ENCODE assay signal across 19 cellular contexts in genomic region chr9:37928552-37929430, GRCh38. TPM values are rescaled to one million over a fixed set of nuclear protein-coding genes. Genes with fewer than 3 reads are reported as not detected.
DNase-seq lines count a peak whose midpoint lies in the region; ATAC-seq, FAIRE-seq and TF ChIP-seq lines count a peak whose summit lies in the region.
"Had no signal": no experiment of that assay in that cellular context is flagged by ENCODE, and none has a peak within 500 bp of the region (broad histone marks: within the 10 kb centered on the region; RNA-seq: fewer than 3 reads in every experiment).

No MANE protein-coding gene starts in this region.

- ATAC-seq in SK-N-SH treated with all-trans-retinoic acid at 6 μM for 48 hours = no peak
- ATAC-seq in HepG2 = peak; percentile 16
- peak; percentile 33 for ATAC-seq in stimulated activated effector memory CD8-positive, alpha-beta T cell treated with anti-CD3 and anti-CD28 coated beads, Interleukin-12 subunit alpha, Interleukin-12 subunit beta, amount 100 ng/mL, for 72 hours
- ATAC-seq in T-cell (replicated peaks in 1 of 4) = no peak
- no peak for ATAC-seq in foreskin keratinocyte
- ATAC-seq: Panc1 had no signal

- peak overlapping the region; percentile 68 to 88; a peak in 3 of 4 replicates for H3K27ac ChIP-seq in SK-N-SH (ENCODE audit: low read depth in 2 of 2, low read length in 1 of 2)
- peak overlapping the region; percentile 43 for H3K27ac ChIP-seq in astrocyte (ENCODE audit: low read depth, low read length)
- H3K27ac ChIP-seq in HepG2 (ENCODE audit: extremely low read length, insufficient read depth, low read length) = no peak overlapping the region
- no peak overlapping the region for H3K27ac ChIP-seq in foreskin keratinocyte
- H3K27ac ChIP-seq: C4-2B had no signal

- H3K27ac Mint-ChIP-seq in astrocyte (ENCODE audit: unreplicated experiment) = no peak overlapping the region
- H3K27ac Mint-ChIP-seq in stimulated activated effector memory CD8-positive, alpha-beta T cell treated with anti-CD3 and anti-CD28 coated beads, Interleukin-12 subunit alpha, Interleukin-12 subunit beta, amount 100 ng/mL, for 72 hours = no peak overlapping the region
- H3K27ac Mint-ChIP-seq in T-cell = no peak overlapping the region

- peaks cover 3% of the 10 kb centered on the region; the same call in 1 of the 2 replicates for H4K20me1 ChIP-seq in SK-N-SH (ENCODE audit: insufficient read depth)
- peaks cover 40% of the 10 kb centered on the region for H4K20me1 ChIP-seq in astrocyte (ENCODE audit: insufficient read depth, low read length)
- peaks cover 26% of the 10 kb centered on the region; the same call in 1 of the 2 replicates for H4K20me1 ChIP-seq in HepG2 (ENCODE audit: insufficient read depth, low read length)

- no TSS peak for BruUV-seq in HepG2 (replicated peaks; lab: Mats Ljungman, UMichigan)

- H3K4me3 Mint-ChIP-seq in astrocyte (ENCODE audit: unreplicated experiment) (no peak overlapping the region), T-cell (no peak overlapping the region)
- H3K4me3 Mint-ChIP-seq in stimulated activated effector memory CD8-positive, alpha-beta T cell treated with anti-CD3 and anti-CD28 coated beads, Interleukin-12 subunit alpha, Interleukin-12 subunit beta, amount 100 ng/mL, for 72 hours = no peak overlapping the region

- DNase-seq in SK-N-SH = no peak
- no peak for DNase-seq in astrocyte (ENCODE audit: low read depth)
- no peak for DNase-seq in HepG2 (ENCODE audit: low spot score)
- no peak for DNase-seq in stimulated activated effector memory CD8-positive, alpha-beta T cell treated with anti-CD3 and anti-CD28 coated beads, Interleukin-12 subunit alpha, Interleukin-12 subunit beta, amount 100 ng/mL, for 72 hours (ENCODE audit: low spot score in 2 of 2)
- DNase-seq in T-cell = no peak
- DNase-seq in G401 (ENCODE audit: low spot score) = no peak
- no peak for DNase-seq in foreskin keratinocyte
- DNase-seq: 8988T, COR-L47, DMS153, MM.1S, NCI-H1105 treated with DMSO at 0.1 percent for 48 hours, NCI-H187 treated with DMSO at 0.1 percent for 48 hours, NCI-H2171, NCI-H446 treated with DMSO at 0.1 percent for 48 hours, NCI-H748 treated with DMSO at 0.1 percent for 48 hours had no signal

- no peak for TF ChIP-seq POLR2A in HepG2 (IDR thresholded peaks at IDR 0.05; ENCODE audit: insufficient read depth in 1 of 2, low read depth in 2 of 2, low read length in 2 of 2)

- no peaks in the 10 kb centered on the region for H3K9me2 ChIP-seq in SK-N-SH

- no peak overlapping the region for H3K4me3 ChIP-seq in SK-N-SH (ENCODE audit: low read depth in 2 of 2, low read length in 1 of 2)
- H3K4me3 ChIP-seq in astrocyte (ENCODE audit: insufficient read depth, low read depth, low read length) = no peak overlapping the region
- no peak overlapping the region for H3K4me3 ChIP-seq in HepG2 (replicated peaks in 1 of 3; ENCODE audit: insufficient read depth in 1 of 3, low read depth in 2 of 3, low read length in 3 of 3)

- H3K4me1 Mint-ChIP-seq in astrocyte (ENCODE audit: low read depth, unreplicated experiment) (peaks cover 37% of the 10 kb centered on the region), T-cell (no peaks in the 10 kb centered on the region)
- H3K4me1 Mint-ChIP-seq in stimulated activated effector memory CD8-positive, alpha-beta T cell treated with anti-CD3 and anti-CD28 coated beads, Interleukin-12 subunit alpha, Interleukin-12 subunit beta, amount 100 ng/mL, for 72 hours = no peaks in the 10 kb centered on the region

- H3K27me3 ChIP-seq in SK-N-SH (ENCODE audit: insufficient read depth) (no peaks in the 10 kb centered on the region), astrocyte (ENCODE audit: insufficient read depth, low read length) (no peaks in the 10 kb centered on the region), HepG2 (ENCODE audit: control insufficient read depth in 1 of 2, insufficient read depth in 2 of 2, low read length in 2 of 2) (no peaks in the 10 kb centered on the region), foreskin keratinocyte (no peaks in the 10 kb centered on the region)

- H3K27me3 Mint-ChIP-seq in astrocyte (ENCODE audit: low read depth, unreplicated experiment) = no peaks in the 10 kb centered on the region
- peaks cover 0 to 2% of the 10 kb centered on the region in 2 donors for H3K27me3 Mint-ChIP-seq in T-cell

- H2AFZ ChIP-seq in SK-N-SH (ENCODE audit: low read depth) (no peak overlapping the region), astrocyte (ENCODE audit: low read depth, low read length) (no peak overlapping the region), HepG2 (ENCODE audit: low read length) (no peak overlapping the region)

- H3F3A ChIP-seq in SK-N-SH (replicated peaks; ENCODE audit: insufficient read depth) = peaks cover 29% of the 10 kb centered on the region

- H3K9me3 Mint-ChIP-seq in astrocyte (ENCODE audit: unreplicated experiment) = peaks cover 2% of the 10 kb centered on the region
- H3K9me3 Mint-ChIP-seq in stimulated activated effector memory CD8-positive, alpha-beta T cell treated with anti-CD3 and anti-CD28 coated beads, Interleukin-12 subunit alpha, Interleukin-12 subunit beta, amount 100 ng/mL, for 72 hours = no peaks in the 10 kb centered on the region
- no peaks in the 10 kb centered on the region for H3K9me3 Mint-ChIP-seq in T-cell

- H3K79me2 ChIP-seq in SK-N-SH (ENCODE audit: insufficient read depth) = peaks cover 91% of the 10 kb centered on the region
- H3K79me2 ChIP-seq in astrocyte (ENCODE audit: insufficient read depth, low read length) = peaks cover 75% of the 10 kb centered on the region
- peaks cover 9% of the 10 kb centered on the region for H3K79me2 ChIP-seq in HepG2 (ENCODE audit: insufficient read depth, low read length)

- H3K9ac ChIP-seq in SK-N-SH = no peak overlapping the region
- no peak overlapping the region for H3K9ac ChIP-seq in astrocyte (ENCODE audit: low read length)
- H3K9ac ChIP-seq in HepG2 (ENCODE audit: insufficient read depth, low read depth, low read length) = no peak overlapping the region

- TF ChIP-seq RAD21 in SK-N-SH (IDR thresholded peaks at IDR 0.05; ENCODE audit: low read length) (no peak), HepG2 (CRISPR knock-in tag; IDR thresholded peaks at IDR 0.05) (no peak)

- H3K36me3 Mint-ChIP-seq in astrocyte (ENCODE audit: low read depth, unreplicated experiment) = peaks cover 15% of the 10 kb centered on the region
- no peaks in the 10 kb centered on the region for H3K36me3 Mint-ChIP-seq in stimulated activated effector memory CD8-positive, alpha-beta T cell treated with anti-CD3 and anti-CD28 coated beads, Interleukin-12 subunit alpha, Interleukin-12 subunit beta, amount 100 ng/mL, for 72 hours
- H3K36me3 Mint-ChIP-seq in T-cell = no peaks in the 10 kb centered on the region

- in situ Hi-C loops in HepG2 (cut with HindIII; ENCODE audit: extremely low pct_ligation_motif_present, low pct_unique_long_range_greater_than_20kb) (no loop called here), G401 (cut with HindIII; ENCODE audit: low sequenced_read_pairs) (no loop called here)

- H3K4me2 ChIP-seq in SK-N-SH (no peak overlapping the region), astrocyte (ENCODE audit: low read length) (peak overlapping the region; percentile 48), HepG2 (ENCODE audit: low read depth, low read length) (no peak overlapping the region)

- TF ChIP-seq CTCF in SK-N-SH (IDR thresholded peaks at IDR 0.05) (no peak), astrocyte (IDR thresholded peaks at IDR 0.05; ENCODE audit: insufficient read depth, low read depth, low read length) (no peak), HepG2 (CRISPR knock-in tag; IDR thresholded peaks at IDR 0.05) (no peak), foreskin keratinocyte (conservative IDR thresholded peaks at IDR 0.05) (no peak)

- H3K4me1 ChIP-seq in SK-N-SH (ENCODE audit: control insufficient read depth in 1 of 2, insufficient read depth in 2 of 2, low read depth in 1 of 2, low read length in 1 of 2) (peaks cover 15 to 63% of the 10 kb centered on the region in 2 experiments; a peak in 3 of 4 replicates), astrocyte (ENCODE audit: insufficient read depth, low read length) (peaks cover 28% of the 10 kb centered on the region), HepG2 (ENCODE audit: insufficient read depth, low read length) (peaks cover 16% of the 10 kb centered on the region), foreskin keratinocyte (no peaks in the 10 kb centered on the region)

- FAIRE-seq in astrocyte (lab: Jason Lieb, UNC) (no peak), HepG2 (lab: Jason Lieb, UNC) (no peak)

- H3K36me3 ChIP-seq in SK-N-SH (replicated peaks in 1 of 2; ENCODE audit: control insufficient read depth in 1 of 2, insufficient read depth in 2 of 2, low read length in 1 of 2) = peaks cover 18 to 25% of the 10 kb centered on the region in 2 experiments
- H3K36me3 ChIP-seq in astrocyte (ENCODE audit: insufficient read depth, low read length) = peaks cover 3% of the 10 kb centered on the region
- peaks cover 31 to 77% of the 10 kb centered on the region in 2 experiments for H3K36me3 ChIP-seq in HepG2 (replicated peaks in 1 of 2; ENCODE audit: control insufficient read depth in 1 of 2, insufficient read depth in 2 of 2, low read length in 2 of 2)

- 85% methylated on average over 18 of the region's 20 CpGs for WGBS in SK-N-SH (ENCODE audit: low lambda C conversion rate)
- 98% methylated on average over 18 of the region's 20 CpGs for WGBS in HepG2 (ENCODE audit: low lambda C conversion rate)

- intact Hi-C loops in HepG2 (cut with micrococcal nuclease; ENCODE audit: unreplicated experiment) = no loop called here

- CTCF ChIA-PET in SK-N-SH (lab: Yijun Ruan, JAX) (interaction anchor here (1.1 to 1.9 kb wide), 3 partner anchors 9 to 158 kb away, joined by 3 to 16 read pairs (median 5); no protein-coding TSS in a partner anchor), HepG2 (lab: Yijun Ruan, JAX; ENCODE audit: low intra/inter-chr PET ratio, low total read pairs) (no interaction called here), T-cell (lab: Charles Lee) (no interaction called here)

- POLR2A ChIA-PET in SK-N-SH (lab: Yijun Ruan, JAX) = interaction anchor here (1.2 kb wide), 1 partner anchor 13 kb away, joined by 3 read pairs; no protein-coding TSS in a partner anchor
- POLR2A ChIA-PET in HepG2 (lab: Yijun Ruan, JAX) = no interaction called here
- POLR2A ChIA-PET in T-cell (lab: Charles Lee) = no interaction called here

- TF ChIP-seq EP300 in SK-N-SH (IDR thresholded peaks at IDR 0.05; ENCODE audit: borderline replicate concordance in 1 of 2, low read depth in 1 of 2, low read length in 1 of 2) = no peak
- TF ChIP-seq EP300 in HepG2 (IDR thresholded peaks at IDR 0.05; ENCODE audit: low read depth in 2 of 2, low read length in 2 of 2) = no peak
- no peak for TF ChIP-seq EP300 in HepG2 (CRISPR knock-in tag; IDR thresholded peaks at IDR 0.05; ENCODE audit: borderline replicate concordance)

- 0 out of 2 replicates have a peak, but pooled peaks cover 4% of the 10 kb centered on the region for H3K9me3 ChIP-seq in SK-N-SH
- no peaks in the 10 kb centered on the region for H3K9me3 ChIP-seq in astrocyte (ENCODE audit: insufficient read depth, low read depth, low read length)
- no peaks in the 10 kb centered on the region for H3K9me3 ChIP-seq in HepG2 (ENCODE audit: low read length)

RNA-seq across cellular contexts. Expression of gene SLC25A51, which starts 24.9 kb away (rescaled TPM):
- 13.3 and 14.9 TPM in 2 replicates for polyA plus RNA-seq in SK-N-SH (2012; rRNA removed)
- polyA plus RNA-seq in SK-N-SH (2012; cell fraction: cytosol; rRNA removed) = 13.0 and 16.1 TPM in 2 replicates
- polyA plus RNA-seq in SK-N-SH (2012; cell fraction: nucleus; rRNA removed) = 15.7 and 22.1 TPM in 2 replicates
- total RNA-seq in astrocyte = 37.1 and 39.6 TPM in 2 replicates
- total RNA-seq in HepG2 (2016; rRNA removed; fragmentation: Illumina TruSeq; extraction: Trizol) = 37.7 and 40.7 TPM in 2 replicates
- total RNA-seq in HepG2 (2016; cell fraction: cytosol; rRNA removed; fragmentation: Illumina TruSeq; extraction: Trizol; ENCODE audit: low read depth) = 39.8 and 41.5 TPM in 2 replicates
- 35.8 and 36.3 TPM in 2 replicates for total RNA-seq in HepG2 (2016; cell fraction: insoluble cytoplasmic fraction; rRNA removed; fragmentation: Illumina TruSeq; extraction: Trizol)
- total RNA-seq in HepG2 (2016; cell fraction: membrane; rRNA removed; fragmentation: Illumina TruSeq; extraction: Trizol) = 69.7 and 71.8 TPM in 2 replicates
- 20.0 and 24.7 TPM in 2 replicates for total RNA-seq in HepG2 (2016; cell fraction: nucleus; rRNA removed; fragmentation: Illumina TruSeq; extraction: Trizol)
- polyA plus RNA-seq in HepG2 (2011; rRNA removed) = 14.6 and 15.4 TPM in 2 replicates
- 8.9 and 11.5 TPM in 2 replicates for polyA plus RNA-seq in HepG2 (2011; cell fraction: cytosol; rRNA removed)
- 11.8 and 14.7 TPM in 2 replicates for polyA plus RNA-seq in HepG2 (2011; cell fraction: nucleus; rRNA removed)
- polyA plus RNA-seq in HepG2 (2012) = 6.0 and 8.4 TPM in 2 replicates
- 44.8 and 48.9 TPM in 2 replicates for polyA plus RNA-seq in HepG2 (2016; cell fraction: cytosol; fragmentation: Illumina TruSeq; extraction: Trizol; ENCODE audit: low read depth)
- polyA plus RNA-seq in HepG2 (2016; cell fraction: insoluble cytoplasmic fraction; fragmentation: Illumina TruSeq; extraction: Trizol; ENCODE audit: low read depth) = 19.9 and 21.9 TPM in 2 replicates
- 48.0 and 51.0 TPM in 2 replicates for polyA plus RNA-seq in HepG2 (2016; cell fraction: membrane; fragmentation: Illumina TruSeq; extraction: Trizol; ENCODE audit: low read depth)
- 17.6 and 20.1 TPM in 2 replicates for polyA plus RNA-seq in HepG2 (2016; cell fraction: nucleus; fragmentation: Illumina TruSeq; extraction: Trizol; ENCODE audit: insufficient read depth, low read depth)
- 41.7 and 51.3 TPM in 2 replicates for polyA minus RNA-seq in HepG2 (2011; rRNA and poly(A)+ RNA removed; ENCODE audit: low replicate concordance)
- 17.5 and 18.0 TPM in 2 replicates for polyA minus RNA-seq in HepG2 (2011; cell fraction: cytosol; rRNA and poly(A)+ RNA removed)
- 40.2 and 47.6 TPM in 2 replicates for polyA minus RNA-seq in HepG2 (2011; cell fraction: nucleus; rRNA and poly(A)+ RNA removed)
- 10 to 100 TPM; 19.7 to 37.6 (median 32.4) TPM for total RNA-seq in T-cell
- 29.8 and 36.2 TPM in 2 replicates for total RNA-seq in G401 (2014; rRNA removed; shearing (Covaris generic))
- 31.1 and 31.8 TPM in 2 replicates for total RNA-seq in foreskin keratinocyte
- 7.8 and 9.1 TPM in 2 replicates for polyA plus RNA-seq in foreskin keratinocyte

Comparison
In these comparisons a context has a peak if more than half of its experiments do, and no peak if none do; other contexts are left out.
1. H3K27ac ChIP-seq: peak in SK-N-SH (2 of 2) and astrocyte (single experiment); none in HepG2 (single experiment) and foreskin keratinocyte (single experiment).
2. ATAC-seq: peak in HepG2 (single experiment) and stimulated activated effector memory CD8-positive, alpha-beta T cell treated with anti-CD3 and anti-CD28 coated beads, Interleukin-12 subunit alpha, Interleukin-12 subunit beta, amount 100 ng/mL, for 72 hours (single experiment); none in SK-N-SH treated with all-trans-retinoic acid at 6 μM for 48 hours (single experiment), T-cell (0 of 4) and foreskin keratinocyte (single experiment).